1 cellular context compared by ENCODE assay signal in the genomic region with DNA sequence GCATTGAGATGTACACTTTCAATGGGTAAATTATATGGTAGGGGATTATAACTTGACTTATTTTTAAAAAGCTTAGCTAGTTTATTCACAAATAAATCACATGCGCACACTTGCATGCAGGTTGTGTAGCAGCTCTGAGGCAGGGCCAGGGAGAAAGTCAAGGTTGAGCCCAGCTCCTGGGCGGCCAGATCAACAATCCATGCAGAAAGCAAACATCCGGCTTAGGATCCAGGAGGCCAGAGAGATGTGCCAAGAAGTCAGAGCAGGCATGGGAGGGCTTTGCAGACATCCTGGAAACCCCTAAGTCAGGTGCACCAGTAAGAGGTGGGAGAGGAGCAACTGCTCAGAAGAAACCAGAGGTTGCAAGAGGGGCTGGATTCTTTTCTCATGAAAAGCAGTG.
TF ChIP-seq lines count a peak whose summit lies in the region.

No MANE protein-coding gene starts in this region.

TF ChIP-seq in H1, 55 proteins besides CTCF, POLR2A, EP300 and RAD21 (continued from another document):
- TF ChIP-seq ZNF274 (IDR thresholded peaks at IDR 0.05; ENCODE audit: borderline replicate concordance, extremely low read depth, low read length) (no peak), SRF (IDR thresholded peaks at IDR 0.05; ENCODE audit: low read depth, low read length) (no peak), KDM5A (IDR thresholded peaks at IDR 0.05; ENCODE audit: low read length) (no peak), GTF2F1 (IDR thresholded peaks at IDR 0.05; ENCODE audit: borderline replicate concordance, low read depth, low read length) (no peak), BRCA1 (IDR thresholded peaks at IDR 0.05; ENCODE audit: low read depth, low read length) (no peak), ASH2L (IDR thresholded peaks at IDR 0.05; ENCODE audit: low read length) (no peak), SP2 (IDR thresholded peaks at IDR 0.05; ENCODE audit: low read length) (no peak), HDAC6 (IDR thresholded peaks at IDR 0.05; ENCODE audit: low read depth, low read length) (no peak), POU5F1 (IDR thresholded peaks at IDR 0.05; ENCODE audit: low read depth, low read length) (no peak), YY1 (IDR thresholded peaks at IDR 0.05; ENCODE audit: low read depth, low read length) (no peak), KDM1A (IDR thresholded peaks at IDR 0.05; ENCODE audit: borderline replicate concordance, low read length) (no peak), TAF1 (IDR thresholded peaks at IDR 0.05; ENCODE audit: low read depth, low read length) (no peak)
- TF ChIP-seq, protein P1, sequence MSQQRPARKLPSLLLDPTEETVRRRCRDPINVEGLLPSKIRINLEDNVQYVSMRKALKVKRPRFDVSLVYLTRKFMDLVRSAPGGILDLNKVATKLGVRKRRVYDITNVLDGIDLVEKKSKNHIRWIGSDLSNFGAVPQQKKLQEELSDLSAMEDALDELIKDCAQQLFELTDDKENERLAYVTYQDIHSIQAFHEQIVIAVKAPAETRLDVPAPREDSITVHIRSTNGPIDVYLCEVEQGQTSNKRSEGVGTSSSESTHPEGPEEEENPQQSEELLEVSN (IDR thresholded peaks at IDR 0.05): no peak
TF ChIP-seq in H1: peak in this region for 0.
